8 cellular contexts compared by ENCODE assay signal in the genomic region with DNA sequence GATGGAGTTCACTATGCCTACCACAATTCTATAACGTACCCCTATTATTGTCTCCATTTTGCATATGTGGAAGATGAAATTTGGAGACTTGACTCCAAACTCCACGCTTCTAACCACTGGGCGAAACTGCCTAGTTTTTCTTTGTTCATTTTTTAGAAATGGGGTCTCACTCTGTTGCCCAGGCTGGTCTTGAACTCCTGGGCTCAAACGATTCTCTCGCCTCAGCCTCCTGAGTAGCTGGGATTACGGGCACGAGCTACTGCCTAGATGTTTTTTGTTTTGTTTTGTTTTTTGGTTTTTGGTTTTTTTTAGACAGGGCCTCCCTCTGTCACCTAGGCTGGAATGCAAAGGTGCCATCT. TPM values are rescaled to one million over a fixed set of nuclear protein-coding genes. Genes with fewer than 3 reads are reported as not detected.
A peak's percentile ranks its signal among the peaks of the same experiment; 100 is the strongest.
DNase-seq lines count a peak whose midpoint lies in the region; ATAC-seq, FAIRE-seq and TF ChIP-seq lines count a peak whose summit lies in the region.

No MANE protein-coding gene starts in this region.

- no peak for FAIRE-seq in keratinocyte (lab: Jason Lieb, UNC)

- no peak for ATAC-seq in thoracic aorta (ENCODE audit: insufficient number of reproducible peaks, low FRiP score, low read depth)
- ATAC-seq in activated CD4-positive, CD25-positive, alpha-beta regulatory T cell treated with anti-CD3 and anti-CD28 coated beads, Interleukin-2, amount 50 U/mL, for 24 hours = no peak

- H3K27me3 ChIP-seq in keratinocyte (ENCODE audit: control insufficient read depth, extremely low read depth, insufficient read depth, low read length) = no peaks in the 10 kb centered on the region
- no peaks in the 10 kb centered on the region for H3K27me3 ChIP-seq in thoracic aorta (replicated peaks; ENCODE audit: insufficient read depth)

- H3K27me3 Mint-ChIP-seq in activated T-cell treated with anti-CD3 and anti-CD28 coated beads, Interleukin-2, amount 50 U/mL, for 24 hours = no peaks in the 10 kb centered on the region

- H4K20me1 ChIP-seq in keratinocyte (ENCODE audit: control insufficient read depth, extremely low read depth, insufficient read depth, low read length) = peaks cover 30% of the 10 kb centered on the region

- peak overlapping the region; percentile 100 for H3K27ac Mint-ChIP-seq in activated T-cell treated with anti-CD3 and anti-CD28 coated beads, Interleukin-2, amount 50 U/mL, for 24 hours

- peaks cover 41% of the 10 kb centered on the region for H3K4me1 Mint-ChIP-seq in activated T-cell treated with anti-CD3 and anti-CD28 coated beads, Interleukin-2, amount 50 U/mL, for 24 hours (ENCODE audit: low read depth)

- H3K36me3 Mint-ChIP-seq in activated T-cell treated with anti-CD3 and anti-CD28 coated beads, Interleukin-2, amount 50 U/mL, for 24 hours (ENCODE audit: low read depth) = peaks cover 47% of the 10 kb centered on the region

- H3K36me3 ChIP-seq in keratinocyte (ENCODE audit: control insufficient read depth in 2 of 2, extremely low read depth in 1 of 2, insufficient read depth in 2 of 2, low read length in 2 of 2) (peaks cover 20 to 35% of the 10 kb centered on the region in 2 experiments), thoracic aorta (peaks cover 17% of the 10 kb centered on the region)

- peak overlapping the region; percentile 90 for H3K4me2 ChIP-seq in keratinocyte (ENCODE audit: control insufficient read depth, extremely low read depth, insufficient read depth, low read depth, low read length)

- H3K9me3 Mint-ChIP-seq in activated T-cell treated with anti-CD3 and anti-CD28 coated beads, Interleukin-2, amount 50 U/mL, for 24 hours = no peaks in the 10 kb centered on the region

- H2AFZ ChIP-seq in keratinocyte (ENCODE audit: control insufficient read depth, low read length) = peak overlapping the region; percentile 50

- no peak for DNase-seq in activated T-cell treated with anti-CD3 and anti-CD28 coated beads, Interleukin-2, amount 50 U/mL, for 24 hours
- no peak for DNase-seq in activated T-cell treated with anti-CD3 and anti-CD28 coated beads, Interleukin-2, amount 50 U/mL, for 1 hour
- DNase-seq in keratinocyte (ENCODE audit: low read depth, low spot score) (no peak), thoracic aorta (ENCODE audit: low spot score) (no peak), A172 (ENCODE audit: low spot score) (no peak), cerebellum (ENCODE audit: low spot score) (no peak)

- H3K79me2 ChIP-seq in keratinocyte (ENCODE audit: control insufficient read depth, insufficient read depth, low read length) = peaks cover 44% of the 10 kb centered on the region

- H3K4me3 ChIP-seq in keratinocyte (ENCODE audit: control insufficient read depth in 2 of 3, extremely low read depth in 1 of 3, insufficient read depth in 2 of 3, low read depth in 1 of 3, low read length in 3 of 3) (peak overlapping the region in 1 of 3 experiments; percentile 80), thoracic aorta (peak overlapping the region; percentile 76)

- H3K4me1 ChIP-seq in keratinocyte (ENCODE audit: control insufficient read depth, extremely low read depth, insufficient read depth, low read length) (peaks cover 41% of the 10 kb centered on the region), thoracic aorta (ENCODE audit: control insufficient read depth in 1 of 2, low read depth in 2 of 2) (peaks cover 7 to 32% of the 10 kb centered on the region in 2 donors)

- H3K9me3 ChIP-seq in keratinocyte (ENCODE audit: control insufficient read depth, low read depth, low read length) = no peaks in the 10 kb centered on the region
- H3K9me3 ChIP-seq in thoracic aorta = no peaks in the 10 kb centered on the region

- H3K27ac ChIP-seq in VCaP (peak overlapping the region; percentile 92), keratinocyte (ENCODE audit: control insufficient read depth, insufficient read depth, low read length) (peak overlapping the region; percentile 99), thoracic aorta (peak overlapping the region; percentile 85 to 96)

- H3K9me1 ChIP-seq in keratinocyte (ENCODE audit: control insufficient read depth, extremely low read depth, insufficient read depth, low read length) = peaks cover 5% of the 10 kb centered on the region

- peak overlapping the region; percentile 96 for H3K4me3 Mint-ChIP-seq in activated T-cell treated with anti-CD3 and anti-CD28 coated beads, Interleukin-2, amount 50 U/mL, for 24 hours

- dilution Hi-C loops in keratinocyte (cut with MboI; ENCODE audit: extremely low pct_ligation_motif_present, low sequenced_read_pairs) = no loop called here

- H3K9ac ChIP-seq in keratinocyte (ENCODE audit: control insufficient read depth, extremely low read depth, insufficient read depth, low read length) = peak overlapping the region; percentile 89

- TF ChIP-seq CTCF in VCaP (conservative IDR thresholded peaks at IDR 0.05) (peak; percentile 15), keratinocyte (optimal IDR thresholded peaks at IDR 0.05 in 1 of 3, IDR thresholded peaks at IDR 0.05 in 1 of 3, conservative IDR thresholded peaks at IDR 0.05 in 1 of 3; ENCODE audit: extremely low read depth in 1 of 3, insufficient read depth in 2 of 3, low read length in 3 of 3) (no peak), thoracic aorta (IDR thresholded peaks at IDR 0.05) (no peak)

RNA-seq across cellular contexts. Expression of a gene that starts 0.6 kb away (rescaled TPM):
- 2,329 to 2,828 TPM (median 2,534 TPM) in 3 replicates for polyA plus RNA-seq in keratinocyte
- polyA plus RNA-seq in keratinocyte (2011; ENCODE audit: low read depth) = 788 TPM
- 2,654 and 3,289 TPM in 2 replicates for polyA plus RNA-seq in keratinocyte (2011; cell fraction: cytosol; rRNA removed)
- 610 and 619 TPM in 2 replicates for polyA plus RNA-seq in keratinocyte (2011; cell fraction: nucleus; rRNA removed)
- 3,073 and 3,884 TPM in 2 replicates for polyA plus RNA-seq in keratinocyte (2012; ENCODE audit: low replicate concordance)
- 467 to 1,579 TPM (median 1,500 TPM) in 3 replicates for polyA minus RNA-seq in keratinocyte
- polyA minus RNA-seq in keratinocyte (2011; cell fraction: cytosol; rRNA and poly(A)+ RNA removed) = 1,168 TPM
- polyA minus RNA-seq in keratinocyte (2011; cell fraction: nucleus; rRNA and poly(A)+ RNA removed) = 162 and 245 TPM in 2 replicates
- total RNA-seq in thoracic aorta = 100 to 1,000 TPM; 455 to 867 TPM
- total RNA-seq in A172 (2014; rRNA removed; shearing (Covaris generic)) = 936 and 1,240 TPM in 2 replicates
- total RNA-seq in cerebellum = 1,138 TPM

RNA-seq across cellular contexts. Expression of a gene that starts 45.5 kb away (rescaled TPM):
- 0.05 to 0.09 TPM (median 0.07 TPM) in 3 replicates for polyA plus RNA-seq in keratinocyte
- 0.06 TPM for polyA plus RNA-seq in keratinocyte (2011; ENCODE audit: low read depth)
- 0.01 and 0.03 TPM in 2 replicates for polyA plus RNA-seq in keratinocyte (2011; cell fraction: cytosol; rRNA removed)
- 0.04 and 0.13 TPM in 2 replicates for polyA plus RNA-seq in keratinocyte (2011; cell fraction: nucleus; rRNA removed)
- 0.15 and 0.17 TPM in 2 replicates for polyA plus RNA-seq in keratinocyte (2012; ENCODE audit: low replicate concordance)
- 0.03 to 0.10 TPM (median 0.06 TPM) in 3 replicates for polyA minus RNA-seq in keratinocyte
- polyA minus RNA-seq in keratinocyte (2011; cell fraction: cytosol; rRNA and poly(A)+ RNA removed) = not detected
- 0.31 TPM in 1 of 2 replicates, not detected in the other for polyA minus RNA-seq in keratinocyte (2011; cell fraction: nucleus; rRNA and poly(A)+ RNA removed)
- total RNA-seq in thoracic aorta = 10 to 100 TPM; 25.9 to 44.6 TPM
- 2.0 and 2.8 TPM in 2 replicates for total RNA-seq in A172 (2014; rRNA removed; shearing (Covaris generic))
- total RNA-seq in cerebellum = 18.2 TPM
